ENCODE assay signal across 31 cellular contexts in the genomic region with DNA sequence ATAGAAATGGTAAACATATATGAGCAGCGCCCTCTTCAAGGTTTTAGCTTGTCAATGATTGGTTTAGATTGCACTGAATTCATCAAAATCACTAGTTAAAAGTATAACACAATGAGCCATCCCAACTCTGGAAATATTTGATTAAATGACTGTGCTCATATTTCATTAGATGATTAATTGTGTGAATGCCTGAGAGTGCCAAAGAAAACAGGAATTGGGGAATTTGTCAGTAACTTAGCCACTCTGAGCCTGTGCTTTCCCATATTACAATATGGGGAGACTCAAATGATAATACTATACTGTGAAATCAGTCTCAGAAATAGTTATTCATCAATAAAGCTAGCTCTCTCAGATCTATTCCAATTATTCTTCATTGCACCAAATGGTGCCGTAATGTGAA.
A peak's percentile ranks its signal among the peaks of the same experiment; 100 is the strongest.
DNase-seq lines count a peak whose midpoint lies in the region; FAIRE-seq and TF ChIP-seq lines count a peak whose summit lies in the region.
"Had no signal": no experiment of that assay in that cellular context is flagged by ENCODE, and none has a peak within 500 bp of the region (broad histone marks: within the 10 kb centered on the region; RNA-seq: fewer than 3 reads in every experiment).

No MANE protein-coding gene starts in this region.

- H2AFZ ChIP-seq in endothelial cell of umbilical vein (ENCODE audit: low read depth, low read length): no peak overlapping the region

- no peak for DNase-seq in D721Med (ENCODE audit: insufficient read length, low spot score)
- peak; percentile 55 for DNase-seq in endothelial cell of umbilical vein (ENCODE audit: low read depth, low spot score)
- peak; percentile 18 for DNase-seq in fibroblast of mammary gland (ENCODE audit: low read depth)
- no peak for DNase-seq in activated CD4-positive, CD25-positive, alpha-beta regulatory T cell treated with anti-CD3 and anti-CD28 coated beads, Interleukin-2, amount 50 U/mL, for 72 hours
- DNase-seq in central memory CD4-positive, alpha-beta T cell: no peak
- no peak for DNase-seq in cerebellar cortex (ENCODE audit: low spot score)
- DNase-seq: 8988T; ACHN; AML-193; BE2C; C1 segment of cervical spinal cord; Caco-2; Calu3; CD4-positive, alpha-beta memory T cell; CD4-positive, alpha-beta T cell; CD4-positive, CD25-positive, alpha-beta regulatory T cell; CD8-positive, alpha-beta memory T cell; CD8-positive, alpha-beta T cell; COR-L47; DMS 273 treated with DMSO at 0.1 percent for 48 hours; DMS153; DMS53; DMS79; DMS79 treated with DMSO at 0.1 percent for 48 hours; DND-41; EL had no signal

- TF ChIP-seq CTCF in D721Med (IDR thresholded peaks at IDR 0.05; ENCODE audit: insufficient read depth, missing control alignments): no peak
- TF ChIP-seq CTCF in endothelial cell of umbilical vein (IDR thresholded peaks at IDR 0.05; ENCODE audit: extremely low read depth in 1 of 2, insufficient read depth in 1 of 2, low read depth in 1 of 2, low read length in 2 of 2): no peak
- TF ChIP-seq CTCF in fibroblast of mammary gland (conservative IDR thresholded peaks at IDR 0.05; ENCODE audit: control insufficient read depth, insufficient read depth, low read depth, low read length): no peak

- no TSS peak for BruUV-seq in endothelial cell of umbilical vein (replicated peaks; lab: Mats Ljungman, UMichigan)

- FAIRE-seq in D721Med (lab: Jason Lieb, UNC) (peak; percentile 38), endothelial cell of umbilical vein (lab: Jason Lieb, UNC) (no peak)
- FAIRE-seq: A549 had no signal

- H3K9me1 ChIP-seq in endothelial cell of umbilical vein (replicated peaks; ENCODE audit: control insufficient read depth, extremely low read depth, insufficient read depth, low read length): no peaks in the 10 kb centered on the region

- no peaks in the 10 kb centered on the region for H4K20me1 ChIP-seq in endothelial cell of umbilical vein (replicated peaks; ENCODE audit: control insufficient read depth, extremely low read depth, insufficient read depth, low read length)
- H4K20me1 ChIP-seq: BLaER1; BLaER1 treated with 17β-estradiol and CSF1 and Interleukin-3, amounts not matched to agents 10 nM and 100 nM had no signal

- dilution Hi-C loops in endothelial cell of umbilical vein (cut with MboI; ENCODE audit: extremely low pct_ligation_motif_present, low sequenced_read_pairs): no loop called here

- H3K36me3 ChIP-seq in endothelial cell of umbilical vein (ENCODE audit: control insufficient read depth in 2 of 2, extremely low read depth in 1 of 2, insufficient read depth in 2 of 2, low read length in 2 of 2): no peaks in the 10 kb centered on the region
- H3K36me3 ChIP-seq: BE2C; BLaER1; BLaER1 treated with 17β-estradiol and CSF1 and Interleukin-3, amounts not matched to agents 10 nM and 100 nM had no signal

- no peak overlapping the region for H3K4me3 ChIP-seq in endothelial cell of umbilical vein (replicated peaks in 1 of 3; ENCODE audit: insufficient read depth in 1 of 3, low read depth in 1 of 3, low read length in 3 of 3)
- no peak overlapping the region for H3K4me3 ChIP-seq in fibroblast of mammary gland (ENCODE audit: control insufficient read depth, low read depth, low read length)
- H3K4me3 ChIP-seq: A549; BLaER1; BLaER1 treated with 17β-estradiol and CSF1 and Interleukin-3, amounts not matched to agents 10 nM and 100 nM had no signal

- H3K4me1 ChIP-seq in endothelial cell of umbilical vein (ENCODE audit: control insufficient read depth, extremely low read depth, insufficient read depth, low read length): no peaks in the 10 kb centered on the region
- H3K4me1 ChIP-seq: A549; BE2C; BLaER1; BLaER1 treated with 17β-estradiol and CSF1 and Interleukin-3, amounts not matched to agents 10 nM and 100 nM; Caco-2 had no signal

- no peaks in the 10 kb centered on the region for H3K79me2 ChIP-seq in endothelial cell of umbilical vein (ENCODE audit: control insufficient read depth, insufficient read depth, low read length)

- H3K27ac ChIP-seq in endothelial cell of umbilical vein (ENCODE audit: insufficient read depth, low read depth, low read length): no peak overlapping the region
- H3K27ac ChIP-seq: 22Rv1; A549; BLaER1; BLaER1 treated with 17β-estradiol and CSF1 and Interleukin-3, amounts not matched to agents 10 nM and 100 nM; C4-2B had no signal

- TF ChIP-seq POLR2A in endothelial cell of umbilical vein (IDR thresholded peaks at IDR 0.05; ENCODE audit: low read depth, low read length): no peak

- no peak overlapping the region for H3K9ac ChIP-seq in endothelial cell of umbilical vein (replicated peaks; ENCODE audit: extremely low read depth, insufficient read depth, low read length)
- H3K9ac ChIP-seq: BLaER1; BLaER1 treated with 17β-estradiol and CSF1 and Interleukin-3, amounts not matched to agents 10 nM and 100 nM had no signal

- no peaks in the 10 kb centered on the region for H3K9me3 ChIP-seq in endothelial cell of umbilical vein (replicated peaks; ENCODE audit: control insufficient read depth, insufficient read depth, low read length)
- H3K9me3 ChIP-seq: A549; BE2C; BLaER1; BLaER1 treated with 17β-estradiol and CSF1 and Interleukin-3, amounts not matched to agents 10 nM and 100 nM; Caco-2 had no signal

- POLR2A ChIA-PET in endothelial cell of umbilical vein (lab: Charles Lee): no interaction called here

- CTCF ChIA-PET in endothelial cell of umbilical vein (lab: Charles Lee): no interaction called here

- intact Hi-C loops in endothelial cell of umbilical vein (cut with micrococcal nuclease): no loop called here

- no peak overlapping the region for H3K4me2 ChIP-seq in endothelial cell of umbilical vein (ENCODE audit: insufficient read depth, low read length)
- H3K4me2 ChIP-seq: A549; BLaER1; BLaER1 treated with 17β-estradiol and CSF1 and Interleukin-3, amounts not matched to agents 10 nM and 100 nM had no signal

- H3K27me3 ChIP-seq in endothelial cell of umbilical vein (ENCODE audit: control insufficient read depth in 2 of 2, insufficient read depth in 2 of 2, low read length in 2 of 2): no peaks in the 10 kb centered on the region
- H3K27me3 ChIP-seq: BE2C; BLaER1; BLaER1 treated with 17β-estradiol and CSF1 and Interleukin-3, amounts not matched to agents 10 nM and 100 nM had no signal

TF ChIP-seq in endothelial cell of umbilical vein, 7 proteins besides CTCF, POLR2A, EP300 and RAD21:
- TF ChIP-seq JUN (IDR thresholded peaks at IDR 0.05; ENCODE audit: borderline replicate concordance, insufficient read depth, insufficient read length, low read depth) (no peak), FOS (IDR thresholded peaks at IDR 0.05; ENCODE audit: borderline replicate concordance, insufficient read depth, low read length) (no peak), EZH2 (IDR thresholded peaks at IDR 0.05; ENCODE audit: borderline replicate concordance, low read depth, low read length, severe bottlenecking) (no peak), GATA2 (IDR thresholded peaks at IDR 0.05; ENCODE audit: insufficient read depth, insufficient read length, low read depth, low read length) (no peak), MYC (IDR thresholded peaks at IDR 0.05; ENCODE audit: low read depth, low read length) (no peak), POLR2AphosphoS5 (IDR thresholded peaks at IDR 0.05; ENCODE audit: insufficient read depth, low read depth, low read length) (no peak)
- TF ChIP-seq, protein P1, sequence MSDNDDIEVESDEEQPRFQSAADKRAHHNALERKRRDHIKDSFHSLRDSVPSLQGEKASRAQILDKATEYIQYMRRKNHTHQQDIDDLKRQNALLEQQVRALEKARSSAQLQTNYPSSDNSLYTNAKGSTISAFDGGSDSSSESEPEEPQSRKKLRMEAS (IDR thresholded peaks at IDR 0.05; ENCODE audit: insufficient read depth, insufficient read length): no peak

Comparison
In these comparisons a context has a peak if more than half of its experiments do, and no peak if none do; other contexts are left out.
1. DNase-seq: peak in endothelial cell of umbilical vein (single experiment) and fibroblast of mammary gland (single experiment); none in D721Med (single experiment), activated CD4-positive, CD25-positive, alpha-beta regulatory T cell treated with anti-CD3 and anti-CD28 coated beads, Interleukin-2, amount 50 U/mL, for 72 hours (single experiment), central memory CD4-positive, alpha-beta T cell (single experiment) and cerebellar cortex (single experiment).